Comparison of ENCODE assay signal across 8 cellular contexts in the genomic region with DNA sequence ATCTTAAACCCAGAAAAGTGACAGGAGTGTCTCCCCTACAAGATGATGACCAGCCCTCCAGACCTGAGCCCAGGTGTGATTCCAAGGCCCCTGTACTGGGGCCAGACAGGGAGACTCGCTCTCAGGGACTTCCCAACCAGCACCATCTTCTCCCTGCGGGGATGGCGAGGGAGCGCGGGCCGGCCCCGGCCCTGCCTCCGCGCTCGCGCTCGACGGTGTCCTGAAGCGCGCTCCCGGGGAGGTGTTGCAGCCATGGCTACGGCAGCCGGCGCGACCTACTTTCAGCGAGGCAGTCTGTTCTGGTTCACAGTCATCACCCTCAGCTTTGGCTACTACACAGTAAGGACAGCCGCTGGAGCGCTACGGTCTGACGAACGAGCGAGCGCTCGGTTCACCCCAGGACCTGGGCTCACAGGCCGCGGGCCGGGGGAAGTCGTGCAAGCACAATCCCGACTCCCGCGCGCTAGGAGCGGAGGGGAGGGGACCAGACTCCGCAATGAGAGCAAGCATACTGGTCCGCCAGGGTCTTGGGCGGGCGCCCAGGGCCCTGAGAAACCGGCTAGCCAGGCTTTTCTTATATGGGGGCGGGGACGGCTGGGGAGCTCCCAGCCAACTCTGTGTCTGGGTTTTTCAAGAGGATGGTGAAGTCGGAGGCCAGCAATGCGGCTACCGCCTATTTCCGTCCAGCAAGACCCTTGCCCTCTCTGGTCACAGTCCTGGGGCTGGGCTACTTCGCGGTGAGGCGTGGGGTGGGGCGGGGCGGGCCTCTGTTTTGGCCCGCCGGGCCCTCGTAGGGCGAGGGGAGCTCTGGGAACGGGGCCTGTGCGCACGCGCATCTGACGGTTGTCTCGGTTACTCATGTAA. TPM values are rescaled to one million over a fixed set of nuclear protein-coding genes. Genes with fewer than 3 reads are reported as not detected.
DNase-seq lines count a peak whose midpoint lies in the region; ATAC-seq, FAIRE-seq and TF ChIP-seq lines count a peak whose summit lies in the region.

A gene with protein sequence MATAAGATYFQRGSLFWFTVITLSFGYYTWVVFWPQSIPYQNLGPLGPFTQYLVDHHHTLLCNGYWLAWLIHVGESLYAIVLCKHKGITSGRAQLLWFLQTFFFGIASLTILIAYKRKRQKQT (plus strand): TSS at position 218 of the 864 bp plus-strand sequence. CDS start 35 bp downstream, at position 253.

- H3K4me3 Mint-ChIP-seq in WTC11 (peak within 1 kb of the TSS; percentile 94), immature natural killer cell (peak within 1 kb of the TSS; percentile 90 to 100 (median 98))

- TF ChIP-seq CTCF in WTC11 (IDR thresholded peaks at IDR 0.05) (no peak), bronchial epithelial cell (IDR thresholded peaks at IDR 0.05; ENCODE audit: insufficient read depth, low read length, severe bottlenecking) (no peak)

- peak within 1 kb of the TSS; percentile 71 for H3K4me3 ChIP-seq in bronchial epithelial cell (ENCODE audit: low read depth, low read length)

- H3K9me3 Mint-ChIP-seq in WTC11 (no peaks in the 10 kb centered on the region), immature natural killer cell (no peaks in the 10 kb centered on the region)

- in situ Hi-C loops in ACHN (cut with HindIII; ENCODE audit: low pct_ligation_motif_present, low pct_unique_long_range_greater_than_20kb, low sequenced_read_pairs): no loop called here

- peak; percentile 88 for ATAC-seq in GM18868 (IDR thresholded peaks at IDR 0.05; ENCODE audit: unreplicated experiment)
- peak; percentile 92 for ATAC-seq in HG03103 (IDR thresholded peaks at IDR 0.05; ENCODE audit: low read depth, unreplicated experiment)
- ATAC-seq in WTC11: peak; percentile 85

- no peaks in the 10 kb centered on the region for H3K27me3 ChIP-seq in bronchial epithelial cell (ENCODE audit: control insufficient read depth, insufficient read depth, low read length)

- H3K4me1 Mint-ChIP-seq in WTC11: peaks cover 13% of the 10 kb centered on the region
- peaks cover 17 to 25% of the 10 kb centered on the region in 2 donors for H3K4me1 Mint-ChIP-seq in immature natural killer cell

- peak; percentile 95 for DNase-seq in ACHN
- DNase-seq in NCI-H2196 (lab: John Stamatoyannopoulos, UW; ENCODE audit: unreplicated experiment): peak; percentile 68
- peak; percentile 85 for DNase-seq in WTC11 (ENCODE audit: low spot score)
- DNase-seq in bronchial epithelial cell (ENCODE audit: low read depth): peak; percentile 71
- peak; percentile 83 to 87 (median 84) for DNase-seq in immature natural killer cell
- peak; percentile 73 for DNase-seq in smooth muscle cell of the brain vasculature (ENCODE audit: low read depth, low spot score)

- peaks cover 3% of the 10 kb centered on the region for H3K36me3 ChIP-seq in bronchial epithelial cell (ENCODE audit: control insufficient read depth, insufficient read depth, low read length)

- no peaks in the 10 kb centered on the region for H3K27me3 Mint-ChIP-seq in WTC11 (ENCODE audit: low read depth)
- H3K27me3 Mint-ChIP-seq in immature natural killer cell (ENCODE audit: low read depth in 3 of 3): peaks cover 0 to 14% (median 3%) of the 10 kb centered on the region in 3 donors

- FAIRE-seq in bronchial epithelial cell (lab: Jason Lieb, UNC): no peak

- peaks cover 3% of the 10 kb centered on the region; the same call in 1 of the 2 replicates for H3K36me3 Mint-ChIP-seq in WTC11
- peaks cover 0 to 11% (median 0%) of the 10 kb centered on the region in 3 donors for H3K36me3 Mint-ChIP-seq in immature natural killer cell

- H3K27ac Mint-ChIP-seq in WTC11 (peak within 1 kb of the TSS; percentile 86), immature natural killer cell (peak within 1 kb of the TSS; percentile 95 to 99 (median 96))

- POLR2A ChIA-PET in WTC11 (lab: Charles Lee): interaction anchor here (0.7 to 1.2 kb wide), 4 partner anchors 8 to 52 kb away, joined by 3 to 7 read pairs (median 3); no protein-coding TSS in a partner anchor

- CTCF ChIA-PET in WTC11 (lab: Charles Lee): interaction anchor here (0.8 to 1.6 kb wide), 8 partner anchors 20 to 182 kb away, joined by 3 to 6 read pairs (median 3); no protein-coding TSS in a partner anchor

TF ChIP-seq in WTC11, 78 proteins besides CTCF, POLR2A, EP300 and RAD21 (continues in another document):
- TF ChIP-seq, protein P1, sequence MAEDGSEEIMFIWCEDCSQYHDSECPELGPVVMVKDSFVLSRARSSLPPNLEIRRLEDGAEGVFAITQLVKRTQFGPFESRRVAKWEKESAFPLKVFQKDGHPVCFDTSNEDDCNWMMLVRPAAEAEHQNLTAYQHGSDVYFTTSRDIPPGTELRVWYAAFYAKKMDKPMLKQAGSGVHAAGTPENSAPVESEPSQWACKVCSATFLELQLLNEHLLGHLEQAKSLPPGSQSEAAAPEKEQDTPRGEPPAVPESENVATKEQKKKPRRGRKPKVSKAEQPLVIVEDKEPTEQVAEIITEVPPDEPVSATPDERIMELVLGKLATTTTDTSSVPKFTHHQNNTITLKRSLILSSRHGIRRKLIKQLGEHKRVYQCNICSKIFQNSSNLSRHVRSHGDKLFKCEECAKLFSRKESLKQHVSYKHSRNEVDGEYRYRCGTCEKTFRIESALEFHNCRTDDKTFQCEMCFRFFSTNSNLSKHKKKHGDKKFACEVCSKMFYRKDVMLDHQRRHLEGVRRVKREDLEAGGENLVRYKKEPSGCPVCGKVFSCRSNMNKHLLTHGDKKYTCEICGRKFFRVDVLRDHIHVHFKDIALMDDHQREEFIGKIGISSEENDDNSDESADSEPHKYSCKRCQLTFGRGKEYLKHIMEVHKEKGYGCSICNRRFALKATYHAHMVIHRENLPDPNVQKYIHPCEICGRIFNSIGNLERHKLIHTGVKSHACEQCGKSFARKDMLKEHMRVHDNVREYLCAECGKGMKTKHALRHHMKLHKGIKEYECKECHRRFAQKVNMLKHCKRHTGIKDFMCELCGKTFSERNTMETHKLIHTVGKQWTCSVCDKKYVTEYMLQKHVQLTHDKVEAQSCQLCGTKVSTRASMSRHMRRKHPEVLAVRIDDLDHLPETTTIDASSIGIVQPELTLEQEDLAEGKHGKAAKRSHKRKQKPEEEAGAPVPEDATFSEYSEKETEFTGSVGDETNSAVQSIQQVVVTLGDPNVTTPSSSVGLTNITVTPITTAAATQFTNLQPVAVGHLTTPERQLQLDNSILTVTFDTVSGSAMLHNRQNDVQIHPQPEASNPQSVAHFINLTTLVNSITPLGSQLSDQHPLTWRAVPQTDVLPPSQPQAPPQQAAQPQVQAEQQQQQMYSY (CRISPR knock-in tag; IDR thresholded peaks at IDR 0.05): no peak
- TF ChIP-seq ZNF317 (CRISPR knock-in tag; IDR thresholded peaks at IDR 0.05; ENCODE audit: borderline replicate concordance, low read depth) (no peak), TP53 (CRISPR knock-in tag; IDR thresholded peaks at IDR 0.05) (peak; percentile 78; the same call in 1 of the 2 replicates)
- TF ChIP-seq, protein P2, sequence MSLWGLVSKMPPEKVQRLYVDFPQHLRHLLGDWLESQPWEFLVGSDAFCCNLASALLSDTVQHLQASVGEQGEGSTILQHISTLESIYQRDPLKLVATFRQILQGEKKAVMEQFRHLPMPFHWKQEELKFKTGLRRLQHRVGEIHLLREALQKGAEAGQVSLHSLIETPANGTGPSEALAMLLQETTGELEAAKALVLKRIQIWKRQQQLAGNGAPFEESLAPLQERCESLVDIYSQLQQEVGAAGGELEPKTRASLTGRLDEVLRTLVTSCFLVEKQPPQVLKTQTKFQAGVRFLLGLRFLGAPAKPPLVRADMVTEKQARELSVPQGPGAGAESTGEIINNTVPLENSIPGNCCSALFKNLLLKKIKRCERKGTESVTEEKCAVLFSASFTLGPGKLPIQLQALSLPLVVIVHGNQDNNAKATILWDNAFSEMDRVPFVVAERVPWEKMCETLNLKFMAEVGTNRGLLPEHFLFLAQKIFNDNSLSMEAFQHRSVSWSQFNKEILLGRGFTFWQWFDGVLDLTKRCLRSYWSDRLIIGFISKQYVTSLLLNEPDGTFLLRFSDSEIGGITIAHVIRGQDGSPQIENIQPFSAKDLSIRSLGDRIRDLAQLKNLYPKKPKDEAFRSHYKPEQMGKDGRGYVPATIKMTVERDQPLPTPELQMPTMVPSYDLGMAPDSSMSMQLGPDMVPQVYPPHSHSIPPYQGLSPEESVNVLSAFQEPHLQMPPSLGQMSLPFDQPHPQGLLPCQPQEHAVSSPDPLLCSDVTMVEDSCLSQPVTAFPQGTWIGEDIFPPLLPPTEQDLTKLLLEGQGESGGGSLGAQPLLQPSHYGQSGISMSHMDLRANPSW (CRISPR knock-in tag; conservative IDR thresholded peaks at IDR 0.05; ENCODE audit: low read depth): 0 out of 2 replicates have a peak, but pooled peaks have one; percentile 68
- TF ChIP-seq, protein P3, sequence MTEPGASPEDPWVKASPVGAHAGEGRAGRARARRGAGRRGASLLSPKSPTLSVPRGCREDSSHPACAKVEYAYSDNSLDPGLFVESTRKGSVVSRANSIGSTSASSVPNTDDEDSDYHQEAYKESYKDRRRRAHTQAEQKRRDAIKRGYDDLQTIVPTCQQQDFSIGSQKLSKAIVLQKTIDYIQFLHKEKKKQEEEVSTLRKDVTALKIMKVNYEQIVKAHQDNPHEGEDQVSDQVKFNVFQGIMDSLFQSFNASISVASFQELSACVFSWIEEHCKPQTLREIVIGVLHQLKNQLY (CRISPR knock-in tag; IDR thresholded peaks at IDR 0.05): no peak

RNA-seq across cellular contexts. Expression of the gene that starts here (rescaled TPM):
- total RNA-seq in WTC11 (2021): 18.5 to 23.3 TPM (median 22.2 TPM) in 3 replicates
- total RNA-seq in bronchial epithelial cell: 7.1 and 21.1 TPM in 2 replicates
- 10 to 100 TPM; 18.2 to 24.5 (median 22.7) TPM for polyA plus RNA-seq in immature natural killer cell

Comparison
In these comparisons a context has a peak if more than half of its experiments do, and no peak if none do; other contexts are left out.
1. Peak in every context shown above with its lines: DNase-seq, ATAC-seq and H3K4me3 ChIP-seq.